Comparison of ENCODE assay signal across 1 cellular context in genomic region chr11:8229299-8230177, GRCh38.
TF ChIP-seq lines count a peak whose summit lies in the region.

No MANE protein-coding gene starts in this region.

TF ChIP-seq in GM23338, 12 proteins besides CTCF, POLR2A, EP300 and RAD21 (continued from another document):
- TF ChIP-seq ETS1 (IDR thresholded peaks at IDR 0.05), result no peak
- no peak for TF ChIP-seq EZH2phosphoT487 (IDR thresholded peaks at IDR 0.05; ENCODE audit: unreplicated experiment)
- TF ChIP-seq ZNF331 (CRISPR knock-in tag; IDR thresholded peaks at IDR 0.05; ENCODE audit: low read depth), result no peak
- TF ChIP-seq CREB1 (CRISPR knock-in tag; IDR thresholded peaks at IDR 0.05; ENCODE audit: low read depth), result no peak
- no peak for TF ChIP-seq STAT1 (IDR thresholded peaks at IDR 0.05; ENCODE audit: unreplicated experiment)
TF ChIP-seq in GM23338: peak in this region for 0.
